17 cellular contexts compared by ENCODE assay signal in genomic region chr7:17103984-17104383, GRCh38.
"Had no signal": no experiment of that assay in that cellular context is flagged by ENCODE, and none has a peak within 500 bp of the region (broad histone marks: within the 10 kb centered on the region; RNA-seq: fewer than 3 reads in every experiment).

No MANE protein-coding gene starts in this region.

- ATAC-seq: activated CD4-positive, alpha-beta T cell treated with anti-CD3 and anti-CD28 coated beads for 36 hours; left lung; natural killer cell; stimulated activated naive CD8-positive, alpha-beta T cell treated with anti-CD3 and anti-CD28 coated beads, Interleukin-15, Interleukin-2, amounts not matched to agents 100 U/mL and 50 U/mL, for 24 hours; T-helper 17 cell; upper lobe of right lung had no signal

- H3K27me3 ChIP-seq: left lung, upper lobe of right lung had no signal

- H3K4me3 ChIP-seq: left lung, upper lobe of right lung had no signal

- H3K36me3 ChIP-seq: left lung, upper lobe of right lung had no signal

- DNase-seq: activated B cell treated with CpG ODN at 0.5 μM for 24 hours; activated CD4-positive, alpha-beta T cell treated with anti-CD3 and anti-CD28 coated beads for 36 hours; activated CD4-positive, alpha-beta T cell treated with anti-CD3 and anti-CD28 coated beads, Interleukin-2, amount 50 U/mL, for 4 hours; activated naive CD4-positive, alpha-beta T cell treated with Interleukin-2 at 50 U/mL for 16 hours; activated naive CD8-positive, alpha-beta T cell treated with anti-CD3 and anti-CD28 coated beads for 36 hours; activated T-cell treated with anti-CD3 and anti-CD28 coated beads, Interleukin-2, amount 50 U/mL, for 48 hours; amygdala; cerebellar nuclear complex; cortex of kidney; foreskin melanocyte; left lung; natural killer cell; stimulated activated CD4-positive, alpha-beta T cell treated with anti-CD3 and anti-CD28 coated beads, Interleukin-4, amount 100 ng/mL, for 4 hours; stimulated activated naive CD8-positive, alpha-beta T cell treated with anti-CD3 and anti-CD28 coated beads, Interleukin-15, Interleukin-2, amounts not matched to agents 100 U/mL and 50 U/mL, for 24 hours; T-helper 17 cell; upper lobe of right lung had no signal

- H3K9me3 ChIP-seq: left lung, upper lobe of right lung had no signal

- H3K27ac ChIP-seq: epithelial cell of prostate, left lung, upper lobe of right lung had no signal
